8 cellular contexts compared by ENCODE assay signal in genomic region chr4:170026253-170026991, GRCh38. TPM values are rescaled to one million over a fixed set of nuclear protein-coding genes. Genes with fewer than 3 reads are reported as not detected.
DNase-seq lines count a peak whose midpoint lies in the region; ATAC-seq and TF ChIP-seq lines count a peak whose summit lies in the region.

Gene MFAP3L, minus strand, starts transcription at chr4:170026395. Its CDS starts 20,518 bp downstream, at chr4:170005877.

- no peak for DNase-seq in AG04449 (ENCODE audit: low read depth, low spot score)
- peak; percentile 30 for DNase-seq in NCI-H345 treated with DMSO at 0.1 percent for 48 hours (lab: John Stamatoyannopoulos, UW; ENCODE audit: unreplicated experiment)
- peak; percentile 83 for DNase-seq in activated CD4-positive, alpha-beta memory T cell treated with anti-CD3 and anti-CD28 coated beads, Interleukin-2, amount 10 ng/mL, durations not matched to agents 7 days and 5 days
- peak; percentile 77 to 97 for DNase-seq in lower leg skin (ENCODE audit: low spot score in 2 of 2)
- DNase-seq in stimulated activated CD4-positive, alpha-beta T cell treated with anti-CD3 and anti-CD28 coated beads, Interleukin-4, amount 100 ng/mL, for 1 hour, result peak; percentile 85

- peak within 1 kb of the TSS; percentile 82 for H3K4me3 Mint-ChIP-seq in activated CD4-positive, alpha-beta memory T cell treated with anti-CD3 and anti-CD28 coated beads, Interleukin-2, amount 10 ng/mL, durations not matched to agents 7 days and 5 days

- H3K27ac ChIP-seq in duodenal mucosa (ENCODE audit: low read depth, low read length), result peak within 1 kb of the TSS; percentile 81

- POLR2A ChIA-PET in AG04449 (lab: Yijun Ruan, JAX), result interaction anchor here (0.6 to 1.4 kb wide), 7 partner anchors 9 to 439 kb away, joined by 3 to 7 read pairs (median 3); no protein-coding TSS in a partner anchor
- POLR2A ChIA-PET in activated CD4-positive, alpha-beta memory T cell treated with anti-CD3 and anti-CD28 coated beads, Interleukin-2, amount 10 ng/mL, durations not matched to agents 7 days and 5 days (lab: Charles Lee), result interaction anchor here (3.2 kb wide), 1 partner anchor 414 kb away, joined by 14 read pairs; the partner anchor contains the start of gene NEK1

- whole genome bisulfite sequencing in lower leg skin, 2 donors, result 0% methylated on average over 15 to 63 of the region's 84 CpGs

- peak within 1 kb of the TSS; percentile 83 for H3K4me3 ChIP-seq in AG04449 (ENCODE audit: low read depth, low read length)
- peak within 1 kb of the TSS; percentile 85 to 95 for H3K4me3 ChIP-seq in duodenal mucosa (ENCODE audit: low read depth in 1 of 2, low read length in 2 of 2)
- peak within 1 kb of the TSS; percentile 87 for H3K4me3 ChIP-seq in lower leg skin (ENCODE audit: low read depth, poor library complexity, severe bottlenecking)

- CTCF ChIA-PET in AG04449 (lab: Yijun Ruan, JAX), result interaction anchor here (1.4 to 11.0 kb wide), 3 partner anchors 12 to 217 kb away, joined by 3 to 89 read pairs (median 8); no protein-coding TSS in a partner anchor
- CTCF ChIA-PET in activated CD4-positive, alpha-beta memory T cell treated with anti-CD3 and anti-CD28 coated beads, Interleukin-2, amount 10 ng/mL, durations not matched to agents 7 days and 5 days (lab: Charles Lee), result interaction anchor here (1.2 to 1.6 kb wide), 2 partner anchors 8 to 21 kb away, joined by 3 read pairs; no protein-coding TSS in a partner anchor

- no peaks in the 10 kb centered on the region for H3K36me3 ChIP-seq in duodenal mucosa (ENCODE audit: control insufficient read depth in 1 of 2, insufficient read depth in 2 of 2, low read length in 2 of 2)

- H3K27me3 Mint-ChIP-seq in activated CD4-positive, alpha-beta memory T cell treated with anti-CD3 and anti-CD28 coated beads, Interleukin-2, amount 10 ng/mL, durations not matched to agents 7 days and 5 days, result peaks cover 51% of the 10 kb centered on the region

- H3K9me3 ChIP-seq in duodenal mucosa (ENCODE audit: control insufficient read depth in 1 of 2, low read length in 2 of 2), result no peaks in the 10 kb centered on the region

- H3K4me1 ChIP-seq in duodenal mucosa (ENCODE audit: control insufficient read depth in 1 of 2, insufficient read depth in 2 of 2, low read length in 2 of 2), result peaks cover 4 to 9% of the 10 kb centered on the region in 2 donors

- H3K4me1 Mint-ChIP-seq in activated CD4-positive, alpha-beta memory T cell treated with anti-CD3 and anti-CD28 coated beads, Interleukin-2, amount 10 ng/mL, durations not matched to agents 7 days and 5 days, result peaks cover 16% of the 10 kb centered on the region

- H3K36me3 Mint-ChIP-seq in activated CD4-positive, alpha-beta memory T cell treated with anti-CD3 and anti-CD28 coated beads, Interleukin-2, amount 10 ng/mL, durations not matched to agents 7 days and 5 days (ENCODE audit: low read depth), result peaks cover 4% of the 10 kb centered on the region

- H3K27ac Mint-ChIP-seq in activated CD4-positive, alpha-beta memory T cell treated with anti-CD3 and anti-CD28 coated beads, Interleukin-2, amount 10 ng/mL, durations not matched to agents 7 days and 5 days, result peak within 1 kb of the TSS; percentile 44

- peak within 1 kb of the TSS; percentile 82 to 83 for H3K9ac ChIP-seq in duodenal mucosa (ENCODE audit: low read depth in 1 of 2, low read length in 2 of 2)

- TF ChIP-seq CTCF in AG04449 (IDR thresholded peaks at IDR 0.05; ENCODE audit: insufficient read depth, low read length, missing control alignments) (peak; percentile 3), lower leg skin (IDR thresholded peaks at IDR 0.05) (no peak)

- peaks cover 0 to 6% of the 10 kb centered on the region in 2 donors for H3K27me3 ChIP-seq in duodenal mucosa (ENCODE audit: control insufficient read depth in 1 of 2, insufficient read depth in 2 of 2, low read length in 2 of 2)

- ATAC-seq in GM18873 (IDR thresholded peaks at IDR 0.05; ENCODE audit: low FRiP score, unreplicated experiment) (peak; percentile 73), HG03135 (IDR thresholded peaks at IDR 0.05; ENCODE audit: unreplicated experiment) (peak; percentile 83)

- no peaks in the 10 kb centered on the region for H3K9me3 Mint-ChIP-seq in activated CD4-positive, alpha-beta memory T cell treated with anti-CD3 and anti-CD28 coated beads, Interleukin-2, amount 10 ng/mL, durations not matched to agents 7 days and 5 days

- no peak for TF ChIP-seq POLR2A in lower leg skin (IDR thresholded peaks at IDR 0.05)

- intact Hi-C loops in lower leg skin (cut with DNase I; ENCODE audit: low total_unique reads), result no loop called here

RNA-seq across cellular contexts. Expression of gene MFAP3L, which starts in this region (rescaled TPM):
- total RNA-seq in activated CD4-positive, alpha-beta memory T cell treated with anti-CD3 and anti-CD28 coated beads, Interleukin-2, amount 10 ng/mL, durations not matched to agents 7 days and 5 days, result under 1 TPM; 0.25 to 0.33 TPM
- 100 to 1,000 TPM in 2 of 4 donors, 10 to 100 TPM in 2; 93.6 to 110 (median 97.9) TPM for total RNA-seq in lower leg skin

Comparison
In these comparisons a context has a peak if more than half of its experiments do, and no peak if none do; other contexts are left out.
1. RNA of gene MFAP3L (total RNA-seq): 93.6 to 110 TPM in lower leg skin; 0.25 to 0.33 TPM in activated CD4-positive, alpha-beta memory T cell treated with anti-CD3 and anti-CD28 coated beads, Interleukin-2, amount 10 ng/mL, durations not matched to agents 7 days and 5 days; every median in the first group is over 10 times any median in the second.
2. Peak in DNase-seq in activated CD4-positive, alpha-beta memory T cell treated with anti-CD3 and anti-CD28 coated beads, Interleukin-2, amount 10 ng/mL, durations not matched to agents 7 days and 5 days; RNA of the gene not detected or under 1 TPM.
3. Peak in every context shown above with its lines, with median percentiles within 50 percentile points of each other: H3K4me3 ChIP-seq.